Comparison of ENCODE assay signal across 28 cellular contexts in genomic region chr9:72401396-72401795, GRCh38. TPM values are rescaled to one million over a fixed set of nuclear protein-coding genes. Genes with fewer than 3 reads are reported as not detected.
A peak's percentile ranks its signal among the peaks of the same experiment; 100 is the strongest.
DNase-seq lines count a peak whose midpoint lies in the region; ATAC-seq, FAIRE-seq and TF ChIP-seq lines count a peak whose summit lies in the region.
"Had no signal": no experiment of that assay in that cellular context is flagged by ENCODE, and none has a peak within 500 bp of the region (broad histone marks: within the 10 kb centered on the region; RNA-seq: fewer than 3 reads in every experiment).

No MANE protein-coding gene starts in this region.

- POLR2A ChIA-PET in SK-N-SH (lab: Yijun Ruan, JAX) (no interaction called here), endothelial cell of umbilical vein (lab: Charles Lee) (no interaction called here)

- no peaks in the 10 kb centered on the region for H3F3A ChIP-seq in SK-N-SH (replicated peaks; ENCODE audit: insufficient read depth)

- H3K4me1 ChIP-seq in SK-N-SH (ENCODE audit: control insufficient read depth in 1 of 2, insufficient read depth in 2 of 2, low read depth in 1 of 2, low read length in 1 of 2) (no peaks in the 10 kb centered on the region), endothelial cell of umbilical vein (ENCODE audit: control insufficient read depth, extremely low read depth, insufficient read depth, low read length) (no peaks in the 10 kb centered on the region), foreskin keratinocyte (peaks cover 10% of the 10 kb centered on the region)
- H3K4me1 ChIP-seq: BLaER1, SJCRH30 had no signal

- no peak for TF ChIP-seq POLR2A in endothelial cell of umbilical vein (IDR thresholded peaks at IDR 0.05; ENCODE audit: low read depth, low read length)

- DNase-seq in SK-N-SH (no peak), endothelial cell of umbilical vein (ENCODE audit: low read depth, low spot score) (no peak), medulla oblongata (ENCODE audit: extremely low spot score) (peak; percentile 56), superior temporal gyrus (ENCODE audit: extremely low spot score) (peak; percentile 52), GOT3 (lab: John Stamatoyannopoulos, UW) (no peak), foreskin keratinocyte (no peak)
- DNase-seq: CD4-positive, CD25-positive, alpha-beta regulatory T cell; HCEC 1CT; Karpas-422; NCI-H1092 treated with DMSO at 0.1 percent for 48 hours; NCI-H1436; NCI-H187; NCI-H2081 treated with DMSO at 0.1 percent for 48 hours; NCI-H2171; NCI-H345; NCI-H510A treated with DMSO at 0.1 percent for 48 hours; NCI-H774; PC-3; SJCRH30 had no signal

- no TSS peak for BruUV-seq in endothelial cell of umbilical vein (replicated peaks; lab: Mats Ljungman, UMichigan)

- H3K4me2 ChIP-seq in SK-N-SH, result no peak overlapping the region
- no peak overlapping the region for H3K4me2 ChIP-seq in endothelial cell of umbilical vein (ENCODE audit: insufficient read depth, low read length)
- H3K4me2 ChIP-seq: BLaER1 had no signal

- H3K9me3 ChIP-seq in SK-N-SH, result no peaks in the 10 kb centered on the region
- H3K9me3 ChIP-seq in endothelial cell of umbilical vein (replicated peaks; ENCODE audit: control insufficient read depth, insufficient read depth, low read length), result no peaks in the 10 kb centered on the region
- H3K9me3 ChIP-seq: BLaER1, SJCRH30 had no signal

- no peak for ATAC-seq in SK-N-SH treated with all-trans-retinoic acid at 6 μM for 48 hours
- ATAC-seq in foreskin keratinocyte, result no peak
- no peak for ATAC-seq in GM18498 (IDR thresholded peaks at IDR 0.05; ENCODE audit: unreplicated experiment)
- ATAC-seq: PC-3, Right ventricle myocardium inferior had no signal

- CTCF ChIA-PET in SK-N-SH (lab: Yijun Ruan, JAX) (no interaction called here), endothelial cell of umbilical vein (lab: Charles Lee) (interaction anchor here (2.7 kb wide), 1 partner anchor 10 kb away, joined by 11 read pairs; no protein-coding TSS in a partner anchor)

- H4K20me1 ChIP-seq in SK-N-SH (ENCODE audit: insufficient read depth) (no peaks in the 10 kb centered on the region), endothelial cell of umbilical vein (replicated peaks; ENCODE audit: control insufficient read depth, extremely low read depth, insufficient read depth, low read length) (no peaks in the 10 kb centered on the region)
- H4K20me1 ChIP-seq: BLaER1 had no signal

- FAIRE-seq in endothelial cell of umbilical vein (lab: Jason Lieb, UNC), result peak; percentile 15
- FAIRE-seq: D721Med, G401.6, H1 had no signal

- no peak for TF ChIP-seq EP300 in SK-N-SH (IDR thresholded peaks at IDR 0.05; ENCODE audit: borderline replicate concordance in 1 of 2, low read depth in 1 of 2, low read length in 1 of 2)

- intact Hi-C loops in endothelial cell of umbilical vein (cut with micrococcal nuclease), result no loop called here

- H2AFZ ChIP-seq in SK-N-SH (ENCODE audit: low read depth), result 0 out of 2 replicates have a peak overlapping the region, but pooled peaks have one; percentile 36
- H2AFZ ChIP-seq in endothelial cell of umbilical vein (ENCODE audit: low read depth, low read length), result no peak overlapping the region

- H3K27me3 ChIP-seq in SK-N-SH (ENCODE audit: insufficient read depth), result peaks cover 5% of the 10 kb centered on the region; the same call in 1 of the 2 replicates
- no peaks in the 10 kb centered on the region for H3K27me3 ChIP-seq in endothelial cell of umbilical vein (ENCODE audit: control insufficient read depth in 2 of 2, insufficient read depth in 2 of 2, low read length in 2 of 2)
- H3K27me3 ChIP-seq in foreskin keratinocyte, result no peaks in the 10 kb centered on the region
- H3K27me3 ChIP-seq: BLaER1, SJCRH30 had no signal

- WGBS in SK-N-SH (ENCODE audit: low lambda C conversion rate), result 65% methylated on average over 1 of the region's 1 CpG

- H3K79me2 ChIP-seq in SK-N-SH (ENCODE audit: insufficient read depth) (no peaks in the 10 kb centered on the region), endothelial cell of umbilical vein (ENCODE audit: control insufficient read depth, insufficient read depth, low read length) (no peaks in the 10 kb centered on the region)

- no peaks in the 10 kb centered on the region for H3K9me2 ChIP-seq in SK-N-SH

- TF ChIP-seq RAD21 in SK-N-SH (IDR thresholded peaks at IDR 0.05; ENCODE audit: low read length), result no peak

- no peak overlapping the region for H3K27ac ChIP-seq in SK-N-SH (ENCODE audit: low read depth in 2 of 2, low read length in 1 of 2)
- H3K27ac ChIP-seq in endothelial cell of umbilical vein (ENCODE audit: insufficient read depth, low read depth, low read length), result no peak overlapping the region
- no peak overlapping the region for H3K27ac ChIP-seq in foreskin keratinocyte
- H3K27ac ChIP-seq: 22Rv1, BLaER1, HL-60, SJCRH30 had no signal

- H3K9me1 ChIP-seq in endothelial cell of umbilical vein (replicated peaks; ENCODE audit: control insufficient read depth, extremely low read depth, insufficient read depth, low read length), result no peaks in the 10 kb centered on the region

- H3K36me3 ChIP-seq in SK-N-SH (replicated peaks in 1 of 2; ENCODE audit: control insufficient read depth in 1 of 2, insufficient read depth in 2 of 2, low read length in 1 of 2), result no peaks in the 10 kb centered on the region
- H3K36me3 ChIP-seq in endothelial cell of umbilical vein (ENCODE audit: control insufficient read depth in 2 of 2, extremely low read depth in 1 of 2, insufficient read depth in 2 of 2, low read length in 2 of 2), result no peaks in the 10 kb centered on the region
- H3K36me3 ChIP-seq: BLaER1, SJCRH30 had no signal

- TF ChIP-seq CTCF in SK-N-SH (IDR thresholded peaks at IDR 0.05) (no peak), endothelial cell of umbilical vein (IDR thresholded peaks at IDR 0.05; ENCODE audit: extremely low read depth in 1 of 2, insufficient read depth in 1 of 2, low read depth in 1 of 2, low read length in 2 of 2) (no peak), foreskin keratinocyte (conservative IDR thresholded peaks at IDR 0.05) (no peak)

- dilution Hi-C loops in endothelial cell of umbilical vein (cut with MboI; ENCODE audit: extremely low pct_ligation_motif_present, low sequenced_read_pairs), result no loop called here

- no peak overlapping the region for H3K9ac ChIP-seq in SK-N-SH
- H3K9ac ChIP-seq in endothelial cell of umbilical vein (replicated peaks; ENCODE audit: extremely low read depth, insufficient read depth, low read length), result no peak overlapping the region
- H3K9ac ChIP-seq: BLaER1 had no signal

- H3K4me3 ChIP-seq in SK-N-SH (ENCODE audit: low read depth in 2 of 2, low read length in 1 of 2) (no peak overlapping the region), endothelial cell of umbilical vein (replicated peaks in 1 of 3; ENCODE audit: insufficient read depth in 1 of 3, low read depth in 1 of 3, low read length in 3 of 3) (no peak overlapping the region)
- H3K4me3 ChIP-seq: BLaER1, SJCRH30 had no signal

TF ChIP-seq in SK-N-SH, 30 proteins besides CTCF, POLR2A, EP300 and RAD21 (continues in another document):
- TF ChIP-seq GATA2 (CRISPR knock-in tag; IDR thresholded peaks at IDR 0.05), result no peak
- no peak for TF ChIP-seq JUND (IDR thresholded peaks at IDR 0.05)
- TF ChIP-seq EZH2phosphoT487 (IDR thresholded peaks at IDR 0.05; ENCODE audit: borderline replicate concordance, low read depth), result no peak
- no peak for TF ChIP-seq USF1 (IDR thresholded peaks at IDR 0.05; ENCODE audit: borderline replicate concordance, low read depth)

TF ChIP-seq in SK-N-SH treated with all-trans-retinoic acid at 6 μM for 48 hours, 23 proteins besides CTCF, POLR2A, EP300 and RAD21 (continues in another document):
- TF ChIP-seq ZNF565 (CRISPR knock-in tag; conservative IDR thresholded peaks at IDR 0.05; ENCODE audit: low read depth), result no peak
- TF ChIP-seq ZC3H10 (CRISPR knock-in tag; IDR thresholded peaks at IDR 0.05), result no peak
- no peak for TF ChIP-seq OSR1 (CRISPR knock-in tag; IDR thresholded peaks at IDR 0.05)
- no peak for TF ChIP-seq ESRRG (CRISPR knock-in tag; IDR thresholded peaks at IDR 0.05)

TF ChIP-seq in endothelial cell of umbilical vein, 7 proteins besides CTCF, POLR2A, EP300 and RAD21:
- TF ChIP-seq POLR2AphosphoS5 (IDR thresholded peaks at IDR 0.05; ENCODE audit: insufficient read depth, low read depth, low read length) (no peak), GATA2 (IDR thresholded peaks at IDR 0.05; ENCODE audit: insufficient read depth, insufficient read length, low read depth, low read length) (no peak), EZH2 (IDR thresholded peaks at IDR 0.05; ENCODE audit: borderline replicate concordance, low read depth, low read length, severe bottlenecking) (no peak), MAX (IDR thresholded peaks at IDR 0.05; ENCODE audit: insufficient read depth, insufficient read length) (no peak), MYC (IDR thresholded peaks at IDR 0.05; ENCODE audit: low read depth, low read length) (no peak), JUN (IDR thresholded peaks at IDR 0.05; ENCODE audit: borderline replicate concordance, insufficient read depth, insufficient read length, low read depth) (no peak), FOS (IDR thresholded peaks at IDR 0.05; ENCODE audit: borderline replicate concordance, insufficient read depth, low read length) (no peak)

RNA-seq across cellular contexts. Expression of gene ZFAND5, which starts 36.4 kb away (rescaled TPM):
- polyA plus RNA-seq in SK-N-SH (2012; rRNA removed) (53.1 and 58.8 TPM in 2 replicates), endothelial cell of umbilical vein (57.8 and 63.7 TPM in 2 replicates), foreskin keratinocyte (33.6 and 41.8 TPM in 2 replicates)
- 72.5 and 74.3 TPM in 2 replicates for polyA plus RNA-seq in SK-N-SH (2012; cell fraction: cytosol; rRNA removed)
- 83.4 and 174 TPM in 2 replicates for polyA plus RNA-seq in SK-N-SH (2012; cell fraction: nucleus; rRNA removed)
- total RNA-seq in endothelial cell of umbilical vein (176 and 194 TPM in 2 replicates), foreskin keratinocyte (63.3 and 91.5 TPM in 2 replicates)
- 75.0 and 104 TPM in 2 replicates for polyA plus RNA-seq in endothelial cell of umbilical vein (2011; cell fraction: cytosol; rRNA removed)
- 297 and 313 TPM in 2 replicates for polyA plus RNA-seq in endothelial cell of umbilical vein (2011; cell fraction: nucleus; rRNA removed)
- polyA plus RNA-seq in endothelial cell of umbilical vein (2012), result 154 and 193 TPM in 2 replicates
- polyA minus RNA-seq in endothelial cell of umbilical vein, result 50.9 and 54.7 TPM in 2 replicates
- 28.7 TPM for polyA minus RNA-seq in endothelial cell of umbilical vein (2011; cell fraction: cytosol; rRNA and poly(A)+ RNA removed)
- polyA minus RNA-seq in endothelial cell of umbilical vein (2011; cell fraction: nucleus; rRNA and poly(A)+ RNA removed), result 163 and 188 TPM in 2 replicates

Comparison
In these comparisons a context has a peak if more than half of its experiments do, and no peak if none do; other contexts are left out.
1. DNase-seq: peak in medulla oblongata (single experiment) and superior temporal gyrus (single experiment); none in SK-N-SH (single experiment), endothelial cell of umbilical vein (single experiment), GOT3 (single experiment) and foreskin keratinocyte (0 of 2).